ENCODE assay signal across 24 cellular contexts in genomic region chr4:175758050-175758449, GRCh38. TPM values are rescaled to one million over a fixed set of nuclear protein-coding genes. Genes with fewer than 3 reads are reported as not detected.
"Had no signal": no experiment of that assay in that cellular context is flagged by ENCODE, and none has a peak within 500 bp of the region (broad histone marks: within the 10 kb centered on the region; RNA-seq: fewer than 3 reads in every experiment).

No MANE protein-coding gene starts in this region.

- H3K27me3 Mint-ChIP-seq: naive B cell; natural killer cell treated with Interleukin-12 subunit alpha and Interleukin-12 subunit beta and Interleukin-15 and Interleukin-18, amount 100 ng/mL, for 72 hours; progenitor cell of endocrine pancreas; stimulated activated naive B cell treated with anti-CD40 and anti-IgM and Interleukin-4, amounts not matched to agents 10 μg/mL and 1 μg/mL and 100 μg/mL, for 72 hours had no signal

- H3K9me3 Mint-ChIP-seq: mesothelial cell of epicardium had no signal

- ATAC-seq: natural killer cell treated with Interleukin-12 subunit alpha and Interleukin-12 subunit beta and Interleukin-15 and Interleukin-18, amount 100 ng/mL, for 72 hours; sciatic nerve; stimulated activated naive B cell treated with anti-CD40 and anti-IgM and Interleukin-4, amounts not matched to agents 10 μg/mL and 1 μg/mL and 100 μg/mL, for 72 hours; stimulated activated naive CD8-positive, alpha-beta T cell treated with anti-CD3 and anti-CD28 coated beads, Interleukin-15, Interleukin-2, amounts not matched to agents 100 U/mL and 50 U/mL, for 24 hours had no signal

- H3K4me2 ChIP-seq: hepatocyte had no signal

- H3K36me3 ChIP-seq: left ventricle myocardium inferior, ovary, right atrium auricular region, stomach, thyroid gland, transverse colon, upper lobe of left lung had no signal

- H3K36me3 Mint-ChIP-seq: mesothelial cell of epicardium; naive B cell; natural killer cell treated with Interleukin-12 subunit alpha and Interleukin-12 subunit beta and Interleukin-15 and Interleukin-18, amount 100 ng/mL, for 72 hours; stimulated activated naive B cell treated with anti-CD40 and anti-IgM and Interleukin-4, amounts not matched to agents 10 μg/mL and 1 μg/mL and 100 μg/mL, for 72 hours had no signal

- H3K9me3 ChIP-seq: left ventricle myocardium inferior, right atrium auricular region, stomach, testis, thyroid gland, transverse colon, upper lobe of left lung had no signal

- H3K27ac Mint-ChIP-seq: mesothelial cell of epicardium; naive B cell; natural killer cell treated with Interleukin-12 subunit alpha and Interleukin-12 subunit beta and Interleukin-15 and Interleukin-18, amount 100 ng/mL, for 72 hours; progenitor cell of endocrine pancreas; stimulated activated naive B cell treated with anti-CD40 and anti-IgM and Interleukin-4, amounts not matched to agents 10 μg/mL and 1 μg/mL and 100 μg/mL, for 72 hours had no signal

- H3K4me1 ChIP-seq: left ventricle myocardium inferior, right atrium auricular region, stomach, testis, thyroid gland, transverse colon, upper lobe of left lung had no signal

- DNase-seq: islet precursor cell; left ventricle myocardium inferior; mesendoderm; naive B cell; ovary; stimulated activated CD4-positive, alpha-beta T cell treated with anti-CD3 and anti-CD28 coated beads, Interleukin-12 subunit alpha, Interleukin-12 subunit beta, amount 100 ng/mL, for 4 hours; stimulated activated CD4-positive, alpha-beta T cell treated with anti-CD3 and anti-CD28 coated beads, Interleukin-15, amount 100 ng/mL, for 24 hours; stimulated activated CD4-positive, alpha-beta T cell treated with anti-CD3 and anti-CD28 coated beads, Interleukin-2, amount 100 ng/mL, for 24 hours; stimulated activated CD4-positive, alpha-beta T cell treated with anti-CD3 and anti-CD28 coated beads, Interleukin-4, amount 100 ng/mL, for 1 hour; stimulated activated naive B cell treated with anti-CD40 and anti-IgM and Interleukin-4, amounts not matched to agents 10 μg/mL and 1 μg/mL and 100 μg/mL, for 72 hours; stimulated activated naive CD8-positive, alpha-beta T cell treated with anti-CD3 and anti-CD28 coated beads, Interleukin-15, Interleukin-2, amounts not matched to agents 100 U/mL and 50 U/mL, for 24 hours; stomach; testis; thyroid gland; transverse colon; upper lobe of left lung had no signal

- H3K4me3 ChIP-seq: hepatocyte, left ventricle myocardium inferior, lung, ovary, right atrium auricular region, skin epidermis, stomach, testis, thyroid gland, transverse colon, upper lobe of left lung had no signal

- H3K4me1 Mint-ChIP-seq: mesothelial cell of epicardium; naive B cell; stimulated activated naive B cell treated with anti-CD40 and anti-IgM and Interleukin-4, amounts not matched to agents 10 μg/mL and 1 μg/mL and 100 μg/mL, for 72 hours had no signal

- H3K27me3 ChIP-seq: hepatocyte, ovary, right atrium auricular region, stomach, testis, thyroid gland, transverse colon, upper lobe of left lung had no signal

- H3K27ac ChIP-seq: hepatocyte, left ventricle myocardium inferior, ovary, right atrium auricular region, skin epidermis, stomach, testis, thyroid gland, transverse colon, upper lobe of left lung had no signal

- H3K4me3 Mint-ChIP-seq: mesothelial cell of epicardium; naive B cell; natural killer cell treated with Interleukin-12 subunit alpha and Interleukin-12 subunit beta and Interleukin-15 and Interleukin-18, amount 100 ng/mL, for 72 hours; stimulated activated naive B cell treated with anti-CD40 and anti-IgM and Interleukin-4, amounts not matched to agents 10 μg/mL and 1 μg/mL and 100 μg/mL, for 72 hours had no signal

- H2AFZ ChIP-seq: hepatocyte had no signal

- H3K79me2 ChIP-seq: hepatocyte had no signal

RNA-seq across cellular contexts. Expression of gene GPM6A, which starts 54.0 kb away (rescaled TPM):
- total RNA-seq: natural killer cell treated with Interleukin-12 subunit alpha and Interleukin-12 subunit beta and Interleukin-15 and Interleukin-18, amount 100 ng/mL, for 72 hours had no signal
